Comparison of ENCODE assay signal across 35 cellular contexts in genomic region chr4:42561031-42561430, GRCh38.
"Had no signal": no experiment of that assay in that cellular context is flagged by ENCODE, and none has a peak within 500 bp of the region (broad histone marks: within the 10 kb centered on the region; RNA-seq: fewer than 3 reads in every experiment).

No MANE protein-coding gene starts in this region.

- FAIRE-seq: astrocyte, bronchial epithelial cell had no signal

- H3K9me3 ChIP-seq: adrenal gland, ascending aorta, body of pancreas, breast epithelium had no signal

- H3K27ac ChIP-seq: adrenal gland, ascending aorta, body of pancreas, brain microvascular endothelial cell, breast epithelium, cardiac muscle cell had no signal

- H3K27me3 ChIP-seq: adrenal gland, ascending aorta, body of pancreas, brain microvascular endothelial cell, breast epithelium, cardiac muscle cell had no signal

- H3K4me3 ChIP-seq: adrenal gland, ascending aorta, body of pancreas, breast epithelium, cardiac muscle cell had no signal

- H3K4me1 ChIP-seq: adrenal gland, ascending aorta, body of pancreas, breast epithelium had no signal

- H3K36me3 ChIP-seq: adrenal gland, brain microvascular endothelial cell, breast epithelium, cardiac muscle cell had no signal

- ATAC-seq: activated naive CD4-positive, alpha-beta T cell treated with anti-CD3 and anti-CD28 coated beads, Interleukin-2, amount 50 U/mL, for 72 hours; activated naive CD8-positive, alpha-beta T cell treated with anti-CD3 and anti-CD28 coated beads, Interleukin-2, amount 50 U/mL, for 24 hours; activated T-cell treated with anti-CD3 and anti-CD28 coated beads, Interleukin-2, amount 50 U/mL, for 4 hours; activated T-cell treated with anti-CD3 and anti-CD28 coated beads, Interleukin-2, amount 50 U/mL, for 72 hours; activated T-helper 17 cell treated with anti-CD3 and anti-CD28 coated beads, Interleukin-2, amount 50 U/mL, for 72 hours; body of pancreas had no signal

- DNase-seq: activated effector memory CD4-positive, alpha-beta T cell treated with anti-CD3 and anti-CD28 coated beads, Interleukin-2, amount 50 U/mL, for 16 hours; activated effector memory CD4-positive, alpha-beta T cell treated with Interleukin-2 at 50 U/mL for 16 hours; activated gamma-delta T cell; activated gamma-delta T cell treated with Interleukin-2 at 50 U/mL for 16 hours; activated naive CD4-positive, alpha-beta T cell; activated naive CD4-positive, alpha-beta T cell treated with anti-CD3 and anti-CD28 coated beads for 36 hours; activated naive CD4-positive, alpha-beta T cell treated with anti-CD3 and anti-CD28 coated beads, Interleukin-2, amount 10 ng/mL, durations not matched to agents 7 days and 5 days; activated naive CD4-positive, alpha-beta T cell treated with anti-CD3 and anti-CD28 coated beads, Interleukin-2, amount 50 U/mL, for 16 hours; activated naive CD4-positive, alpha-beta T cell treated with Interleukin-2 at 50 U/mL for 16 hours; activated naive CD8-positive, alpha-beta T cell treated with anti-CD3 and anti-CD28 coated beads for 36 hours; activated naive CD8-positive, alpha-beta T cell treated with anti-CD3 and anti-CD28 coated beads, Interleukin-2, amount 10 ng/mL, durations not matched to agents 7 days and 5 days; activated naive CD8-positive, alpha-beta T cell treated with anti-CD3 and anti-CD28 coated beads, Interleukin-2, amount 50 U/mL, for 24 hours; activated T-cell treated with anti-CD3 and anti-CD28 coated beads for 4 hours; activated T-cell treated with anti-CD3 and anti-CD28 coated beads, Interleukin-2, amount 50 U/mL, for 1 hour; activated T-cell treated with anti-CD3 and anti-CD28 coated beads, Interleukin-2, amount 50 U/mL, for 24 hours; activated T-cell treated with anti-CD3 and anti-CD28 coated beads, Interleukin-2, amount 50 U/mL, for 4 hours; activated T-cell treated with anti-CD3 and anti-CD28 coated beads, Interleukin-2, amount 50 U/mL, for 48 hours; activated T-cell treated with anti-CD3 and anti-CD28 coated beads, Interleukin-2, amount 50 U/mL, for 72 hours; adrenal gland; amniotic stem cell; amygdala; anterior cingulate cortex; aorta; body of pancreas; brain microvascular endothelial cell; caudate nucleus; central memory CD4-positive, alpha-beta T cell; cerebellar nuclear complex had no signal
